1 cellular context compared by ENCODE assay signal in genomic region chr2:202307690-202308089, GRCh38.
TF ChIP-seq lines count a peak whose summit lies in the region.

No MANE protein-coding gene starts in this region.

TF ChIP-seq in H1, 55 proteins besides CTCF, POLR2A, EP300 and RAD21:
- TF ChIP-seq BRCA1 (IDR thresholded peaks at IDR 0.05; ENCODE audit: low read depth, low read length) (no peak), SP4 (IDR thresholded peaks at IDR 0.05; ENCODE audit: low read length) (peak; percentile 17; the same call in 1 of the 2 replicates)
